In the genomic region with DNA sequence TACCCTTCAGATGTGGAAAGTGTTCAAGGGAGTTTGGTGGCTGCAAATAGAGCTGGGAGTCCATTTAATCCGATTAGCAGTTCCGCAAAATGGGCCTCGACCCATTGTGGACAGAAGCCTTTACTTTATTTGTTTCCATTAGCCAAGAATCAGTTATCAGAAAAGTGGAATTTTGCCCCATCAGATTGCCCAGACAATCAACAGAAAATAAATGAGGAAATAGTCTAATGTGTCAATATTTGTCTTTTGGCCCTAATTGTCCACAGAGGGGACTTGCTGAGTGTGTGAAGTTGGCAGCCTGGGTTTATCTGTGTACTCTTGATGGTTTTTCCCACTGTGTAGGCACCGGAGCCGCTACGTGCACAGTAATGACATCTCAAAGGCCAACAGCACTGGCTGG, we compare ENCODE assay signal across 1 cellular context.
TF ChIP-seq lines count a peak whose summit lies in the region.

No MANE protein-coding gene starts in this region.

TF ChIP-seq in HepG2, 621 proteins besides CTCF, POLR2A, EP300 and RAD21 (continued from another document):
- peak; percentile 31; the same call in 1 of the 2 replicates for TF ChIP-seq RXRB (CRISPR knock-in tag; IDR thresholded peaks at IDR 0.05; ENCODE audit: borderline replicate concordance)
- TF ChIP-seq RARA (CRISPR knock-in tag; IDR thresholded peaks at IDR 0.05) = peak; percentile 46; the same call in 1 of the 2 replicates
- TF ChIP-seq FOXA1 (IDR thresholded peaks at IDR 0.05) = no peak
- peak; percentile 89 for TF ChIP-seq FOXA1 (CRISPR knock-in tag; IDR thresholded peaks at IDR 0.05)
- TF ChIP-seq MIER3 (CRISPR knock-in tag; IDR thresholded peaks at IDR 0.05; ENCODE audit: borderline replicate concordance) = 0 out of 2 replicates have a peak, but pooled peaks have one; percentile 25
- TF ChIP-seq ZNF256 (CRISPR knock-in tag; conservative IDR thresholded peaks at IDR 0.05) = no peak
- 0 out of 2 replicates have a peak, but pooled peaks have one; percentile 49 for TF ChIP-seq ZBTB7B (CRISPR knock-in tag; IDR thresholded peaks at IDR 0.05)
- no peak for TF ChIP-seq ZNF143 (CRISPR knock-in tag; IDR thresholded peaks at IDR 0.05)
- TF ChIP-seq, protein P1, sequence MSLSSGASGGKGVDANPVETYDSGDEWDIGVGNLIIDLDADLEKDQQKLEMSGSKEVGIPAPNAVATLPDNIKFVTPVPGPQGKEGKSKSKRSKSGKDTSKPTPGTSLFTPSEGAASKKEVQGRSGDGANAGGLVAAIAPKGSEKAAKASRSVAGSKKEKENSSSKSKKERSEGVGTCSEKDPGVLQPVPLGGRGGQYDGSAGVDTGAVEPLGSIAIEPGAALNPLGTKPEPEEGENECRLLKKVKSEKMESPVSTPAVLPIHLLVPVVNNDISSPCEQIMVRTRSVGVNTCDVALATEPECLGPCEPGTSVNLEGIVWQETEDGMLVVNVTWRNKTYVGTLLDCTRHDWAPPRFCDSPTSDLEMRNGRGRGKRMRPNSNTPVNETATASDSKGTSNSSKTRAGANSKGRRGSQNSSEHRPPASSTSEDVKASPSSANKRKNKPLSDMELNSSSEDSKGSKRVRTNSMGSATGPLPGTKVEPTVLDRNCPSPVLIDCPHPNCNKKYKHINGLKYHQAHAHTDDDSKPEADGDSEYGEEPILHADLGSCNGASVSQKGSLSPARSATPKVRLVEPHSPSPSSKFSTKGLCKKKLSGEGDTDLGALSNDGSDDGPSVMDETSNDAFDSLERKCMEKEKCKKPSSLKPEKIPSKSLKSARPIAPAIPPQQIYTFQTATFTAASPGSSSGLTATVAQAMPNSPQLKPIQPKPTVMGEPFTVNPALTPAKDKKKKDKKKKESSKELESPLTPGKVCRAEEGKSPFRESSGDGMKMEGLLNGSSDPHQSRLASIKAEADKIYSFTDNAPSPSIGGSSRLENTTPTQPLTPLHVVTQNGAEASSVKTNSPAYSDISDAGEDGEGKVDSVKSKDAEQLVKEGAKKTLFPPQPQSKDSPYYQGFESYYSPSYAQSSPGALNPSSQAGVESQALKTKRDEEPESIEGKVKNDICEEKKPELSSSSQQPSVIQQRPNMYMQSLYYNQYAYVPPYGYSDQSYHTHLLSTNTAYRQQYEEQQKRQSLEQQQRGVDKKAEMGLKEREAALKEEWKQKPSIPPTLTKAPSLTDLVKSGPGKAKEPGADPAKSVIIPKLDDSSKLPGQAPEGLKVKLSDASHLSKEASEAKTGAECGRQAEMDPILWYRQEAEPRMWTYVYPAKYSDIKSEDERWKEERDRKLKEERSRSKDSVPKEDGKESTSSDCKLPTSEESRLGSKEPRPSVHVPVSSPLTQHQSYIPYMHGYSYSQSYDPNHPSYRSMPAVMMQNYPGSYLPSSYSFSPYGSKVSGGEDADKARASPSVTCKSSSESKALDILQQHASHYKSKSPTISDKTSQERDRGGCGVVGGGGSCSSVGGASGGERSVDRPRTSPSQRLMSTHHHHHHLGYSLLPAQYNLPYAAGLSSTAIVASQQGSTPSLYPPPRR (CRISPR knock-in tag; IDR thresholded peaks at IDR 0.05; ENCODE audit: borderline replicate concordance) = peak; percentile 98
- TF ChIP-seq CREB1 (IDR thresholded peaks at IDR 0.05) = no peak
- TF ChIP-seq CREB1 (CRISPR knock-in tag; IDR thresholded peaks at IDR 0.05) = peak; percentile 35; the same call in 1 of the 2 replicates
TF ChIP-seq in HepG2: peak in this region for 55.
